ENCODE assay signal across 24 cellular contexts in the genomic region with DNA sequence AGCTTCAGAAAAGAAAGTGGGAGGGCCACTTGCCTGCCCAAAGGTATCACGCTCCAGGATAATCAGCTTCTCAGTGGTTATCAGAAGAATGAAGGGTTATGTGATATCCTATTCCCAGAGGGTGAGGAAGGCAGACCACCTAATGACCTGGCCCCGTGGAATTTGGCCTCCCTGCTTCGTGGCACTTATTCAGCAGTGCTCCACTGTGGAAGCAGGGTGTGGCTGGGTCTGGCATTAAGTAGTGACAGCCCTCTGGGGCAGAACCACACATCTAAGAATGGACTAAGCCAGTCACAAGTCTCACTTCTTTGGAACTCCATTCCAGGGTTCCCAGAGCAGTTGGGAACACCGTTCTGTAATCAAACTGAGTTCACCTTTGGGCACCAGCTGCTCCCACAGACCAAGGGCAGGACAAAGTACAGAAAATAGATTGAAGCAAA. TPM values are rescaled to one million over a fixed set of nuclear protein-coding genes. Genes with fewer than 3 reads are reported as not detected.
DNase-seq lines count a peak whose midpoint lies in the region; TF ChIP-seq lines count a peak whose summit lies in the region.
"Had no signal": no experiment of that assay in that cellular context is flagged by ENCODE, and none has a peak within 500 bp of the region (broad histone marks: within the 10 kb centered on the region; RNA-seq: fewer than 3 reads in every experiment).

No MANE protein-coding gene starts in this region.

- no peak overlapping the region for H3K4me3 ChIP-seq in HEK293 (ENCODE audit: low read depth, low read length)
- no peak overlapping the region for H3K4me3 ChIP-seq in esophagus muscularis mucosa
- H3K4me3 ChIP-seq in neutrophil (ENCODE audit: low read depth in 1 of 2, low read length in 1 of 2): no peak overlapping the region
- no peak overlapping the region for H3K4me3 ChIP-seq in dorsolateral prefrontal cortex
- H3K4me3 ChIP-seq in left ventricle myocardium inferior: no peak overlapping the region
- H3K4me3 ChIP-seq: BLaER1 treated with 17β-estradiol and CSF1 and Interleukin-3, amounts not matched to agents 10 nM and 100 nM; lower lobe of right lung; psoas muscle; SK-N-MC; stomach; upper lobe of left lung had no signal

- H3K4me1 Mint-ChIP-seq in activated CD4-positive, alpha-beta T cell treated with anti-CD3 and anti-CD28 coated beads, Interleukin-2, amount 10 ng/mL, durations not matched to agents 24 days and 14 days: no peaks in the 10 kb centered on the region

- TF ChIP-seq CTCF in HEK293 (tag by site-specific recombination; IDR thresholded peaks at IDR 0.05): no peak
- TF ChIP-seq CTCF in esophagus muscularis mucosa (IDR thresholded peaks at IDR 0.05): no peak
- TF ChIP-seq CTCF in neutrophil (IDR thresholded peaks at IDR 0.05): no peak
- no peak for TF ChIP-seq CTCF in dorsolateral prefrontal cortex (IDR thresholded peaks at IDR 0.05 in 54 of 56, conservative IDR thresholded peaks at IDR 0.05 in 2 of 56; ENCODE audit: low read depth in 1 of 56, partially characterized antibody in 56 of 56)
- no peak for TF ChIP-seq CTCF in left ventricle myocardium inferior (IDR thresholded peaks at IDR 0.05; ENCODE audit: borderline replicate concordance)

- no peak for TF ChIP-seq EP300 in esophagus muscularis mucosa (IDR thresholded peaks at IDR 0.05)

- intact Hi-C loops in esophagus muscularis mucosa (cut with DNase I) (no loop called here), dorsolateral prefrontal cortex (cut with DNase I) (no loop called here), left ventricle myocardium inferior (cut with micrococcal nuclease) (no loop called here)
- intact Hi-C loops in activated CD4-positive, alpha-beta T cell treated with anti-CD3 and anti-CD28 coated beads, Interleukin-2, amount 10 ng/mL, durations not matched to agents 24 days and 14 days (cut with micrococcal nuclease): no loop called here

- DNase-seq in AG08395 (ENCODE audit: low spot score) (peak; percentile 4), esophagus muscularis mucosa (ENCODE audit: extremely low spot score) (peak; percentile 53), dorsolateral prefrontal cortex (no peak), left ventricle myocardium inferior (no peak), HUDEP-2 (lab: John Stamatoyannopoulos, UW; ENCODE audit: unreplicated experiment in 76 of 76) (no peak)
- DNase-seq in activated CD4-positive, alpha-beta T cell treated with anti-CD3 and anti-CD28 coated beads, Interleukin-2, amount 10 ng/mL, durations not matched to agents 24 days and 14 days: no peak
- DNase-seq: activated CD4-positive, alpha-beta T cell treated with anti-CD3 and anti-CD28 coated beads for 48 hours; activated naive CD4-positive, alpha-beta T cell treated with anti-CD3 and anti-CD28 coated beads for 36 hours; activated T-cell treated with anti-CD3 and anti-CD28 coated beads, Interleukin-2, amount 50 U/mL, for 72 hours; lower lobe of right lung; NCI-H1694; NCI-H2171; NCI-H524; psoas muscle; RPMI8226; stimulated activated CD8-positive, alpha-beta memory T cell treated with anti-CD3 and anti-CD28 coated beads, Interleukin-4, amount 100 ng/mL, for 48 hours; stomach; T-helper 2 cell; upper lobe of left lung had no signal

- no peaks in the 10 kb centered on the region for H3K27me3 ChIP-seq in esophagus muscularis mucosa
- H3K27me3 ChIP-seq in neutrophil: no peaks in the 10 kb centered on the region
- no peaks in the 10 kb centered on the region for H3K27me3 ChIP-seq in dorsolateral prefrontal cortex
- H3K27me3 ChIP-seq in left ventricle myocardium inferior (ENCODE audit: low read depth): no peaks in the 10 kb centered on the region
- H3K27me3 ChIP-seq: BLaER1 treated with 17β-estradiol and CSF1 and Interleukin-3, amounts not matched to agents 10 nM and 100 nM; stomach; upper lobe of left lung had no signal

- no peak overlapping the region for H3K27ac ChIP-seq in HEK293 (ENCODE audit: extremely low read depth, low read depth, low read length)
- no peak overlapping the region for H3K27ac ChIP-seq in esophagus muscularis mucosa (replicated peaks in 1 of 4)
- peak overlapping the region; percentile 21 for H3K27ac ChIP-seq in neutrophil
- no peak overlapping the region for H3K27ac ChIP-seq in dorsolateral prefrontal cortex
- H3K27ac ChIP-seq in left ventricle myocardium inferior (replicated peaks): no peak overlapping the region
- H3K27ac ChIP-seq: BLaER1 treated with 17β-estradiol and CSF1 and Interleukin-3, amounts not matched to agents 10 nM and 100 nM; KMS-11; lower lobe of right lung; psoas muscle; SK-N-MC; upper lobe of left lung had no signal

- TF ChIP-seq POLR2A in esophagus muscularis mucosa (IDR thresholded peaks at IDR 0.05; ENCODE audit: low read depth): no peak

- no peak overlapping the region for H3K27ac Mint-ChIP-seq in activated CD4-positive, alpha-beta T cell treated with anti-CD3 and anti-CD28 coated beads, Interleukin-2, amount 10 ng/mL, durations not matched to agents 24 days and 14 days
- H3K27ac Mint-ChIP-seq: activated naive CD4-positive, alpha-beta T cell treated with anti-CD3 and anti-CD28 coated beads for 36 hours; activated T-cell treated with anti-CD3 and anti-CD28 coated beads, Interleukin-2, amount 50 U/mL, for 72 hours had no signal

- CTCF ChIA-PET in HEK293 (lab: Yijun Ruan, JAX): no interaction called here

- H3K9me3 ChIP-seq in HEK293 (ENCODE audit: control insufficient read depth, insufficient read depth, low read depth, low read length) (no peaks in the 10 kb centered on the region), esophagus muscularis mucosa (no peaks in the 10 kb centered on the region), neutrophil (no peaks in the 10 kb centered on the region), left ventricle myocardium inferior (replicated peaks) (no peaks in the 10 kb centered on the region)
- H3K9me3 ChIP-seq: BLaER1 treated with 17β-estradiol and CSF1 and Interleukin-3, amounts not matched to agents 10 nM and 100 nM; lower lobe of right lung; psoas muscle; stomach; upper lobe of left lung had no signal

- H3K9me3 Mint-ChIP-seq in activated CD4-positive, alpha-beta T cell treated with anti-CD3 and anti-CD28 coated beads, Interleukin-2, amount 10 ng/mL, durations not matched to agents 24 days and 14 days: no peaks in the 10 kb centered on the region
- H3K9me3 Mint-ChIP-seq: activated naive CD4-positive, alpha-beta T cell treated with anti-CD3 and anti-CD28 coated beads for 36 hours; activated T-cell treated with anti-CD3 and anti-CD28 coated beads, Interleukin-2, amount 50 U/mL, for 72 hours had no signal

- H3K36me3 ChIP-seq in HEK293 (ENCODE audit: control insufficient read depth in 2 of 2, insufficient read depth in 1 of 2, low read length in 2 of 2): peaks cover 0 to 8% of the 10 kb centered on the region in 2 experiments; a peak in 1 of 3 replicates
- peaks cover 0 to 6% (median 0%) of the 10 kb centered on the region in 4 donors for H3K36me3 ChIP-seq in esophagus muscularis mucosa
- peaks cover 62% of the 10 kb centered on the region for H3K36me3 ChIP-seq in neutrophil
- H3K36me3 ChIP-seq in left ventricle myocardium inferior: no peaks in the 10 kb centered on the region

- peaks cover 1% of the 10 kb centered on the region for H3K36me3 Mint-ChIP-seq in activated CD4-positive, alpha-beta T cell treated with anti-CD3 and anti-CD28 coated beads, Interleukin-2, amount 10 ng/mL, durations not matched to agents 24 days and 14 days (ENCODE audit: low read depth)

- H3K4me1 ChIP-seq in HEK293 (ENCODE audit: control insufficient read depth, insufficient read depth, low read length): no peaks in the 10 kb centered on the region
- H3K4me1 ChIP-seq in esophagus muscularis mucosa: peaks cover 10 to 18% (median 12%) of the 10 kb centered on the region in 4 donors
- H3K4me1 ChIP-seq in neutrophil (ENCODE audit: control insufficient read depth in 1 of 2, insufficient read depth in 1 of 2, low read depth in 1 of 2, low read length in 1 of 2): no peaks in the 10 kb centered on the region
- peaks cover 3% of the 10 kb centered on the region for H3K4me1 ChIP-seq in left ventricle myocardium inferior
- H3K4me1 ChIP-seq: BLaER1 treated with 17β-estradiol and CSF1 and Interleukin-3, amounts not matched to agents 10 nM and 100 nM; psoas muscle had no signal

- POLR2A ChIA-PET in HEK293 (lab: Yijun Ruan, JAX): interaction anchor here (0.7 to 1.2 kb wide), 2 partner anchors 17 to 47 kb away, joined by 3 to 4 read pairs; partner anchors contain the start of gene ABHD5

- no peak overlapping the region for H3K4me3 Mint-ChIP-seq in activated CD4-positive, alpha-beta T cell treated with anti-CD3 and anti-CD28 coated beads, Interleukin-2, amount 10 ng/mL, durations not matched to agents 24 days and 14 days
- H3K4me3 Mint-ChIP-seq: activated naive CD4-positive, alpha-beta T cell treated with anti-CD3 and anti-CD28 coated beads for 36 hours; activated T-cell treated with anti-CD3 and anti-CD28 coated beads, Interleukin-2, amount 50 U/mL, for 72 hours had no signal

- no peaks in the 10 kb centered on the region for H3K27me3 Mint-ChIP-seq in activated CD4-positive, alpha-beta T cell treated with anti-CD3 and anti-CD28 coated beads, Interleukin-2, amount 10 ng/mL, durations not matched to agents 24 days and 14 days

- 47% methylated on average over 4 of the region's 4 CpGs for WGBS in esophagus muscularis mucosa

TF ChIP-seq in HEK293, 187 proteins besides CTCF, POLR2A, EP300 and RAD21:
- TF ChIP-seq FEZF1 (tag by site-specific recombination; IDR thresholded peaks at IDR 0.05) (0 out of 2 replicates have a peak, but pooled peaks have one; percentile 13), SCRT1 (tag by site-specific recombination; IDR thresholded peaks at IDR 0.05; ENCODE audit: borderline replicate concordance) (no peak), ZNF366 (tag by site-specific recombination; conservative IDR thresholded peaks at IDR 0.05) (0 out of 2 replicates have a peak, but pooled peaks have one; percentile 2)

RNA-seq across cellular contexts. Expression of gene ABHD5, which starts 46.3 kb away (rescaled TPM):
- 10 to 100 TPM; 22.3 to 40.3 (median 31.4) TPM for total RNA-seq in esophagus muscularis mucosa
- total RNA-seq in dorsolateral prefrontal cortex: 10 to 100 TPM; 11.8 to 30.9 (median 18.3) TPM
- total RNA-seq in left ventricle myocardium inferior: 24.1 TPM
- 19.0 and 19.5 TPM in 2 replicates for total RNA-seq in activated CD4-positive, alpha-beta T cell treated with anti-CD3 and anti-CD28 coated beads, Interleukin-2, amount 10 ng/mL, durations not matched to agents 24 days and 14 days

Comparison
In these comparisons a context has a peak if more than half of its experiments do, and no peak if none do; other contexts are left out.
1. DNase-seq: peak in AG08395 (single experiment) and esophagus muscularis mucosa (single experiment); none in dorsolateral prefrontal cortex (0 of 10), left ventricle myocardium inferior (single experiment), activated CD4-positive, alpha-beta T cell treated with anti-CD3 and anti-CD28 coated beads, Interleukin-2, amount 10 ng/mL, durations not matched to agents 24 days and 14 days (single experiment) and HUDEP-2 (0 of 76).